12 cellular contexts compared by ENCODE assay signal in the genomic region with DNA sequence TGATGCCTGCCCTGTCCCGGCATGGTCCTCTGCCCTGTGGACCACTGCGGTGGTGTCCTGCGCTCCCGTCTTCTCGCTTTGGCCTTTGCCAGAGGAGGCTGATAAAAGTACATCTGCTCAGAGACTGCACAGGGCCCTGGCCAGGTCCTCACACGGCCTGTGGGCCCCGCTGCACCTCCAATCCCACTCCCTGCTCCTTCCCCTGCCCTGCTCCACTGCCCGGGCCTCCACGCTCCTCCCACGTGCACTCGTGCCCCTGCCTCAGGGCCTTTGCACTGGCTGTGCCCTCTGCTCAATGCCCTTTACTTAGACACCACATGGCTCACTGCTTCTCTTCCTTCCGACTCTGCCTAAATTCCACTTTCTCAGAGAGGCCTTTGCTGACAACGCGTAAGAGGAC. TPM values are rescaled to one million over a fixed set of nuclear protein-coding genes. Genes with fewer than 3 reads are reported as not detected.
DNase-seq lines count a peak whose midpoint lies in the region; ATAC-seq and TF ChIP-seq lines count a peak whose summit lies in the region.
"Had no signal": no experiment of that assay in that cellular context is flagged by ENCODE, and none has a peak within 500 bp of the region (broad histone marks: within the 10 kb centered on the region; RNA-seq: fewer than 3 reads in every experiment).

No MANE protein-coding gene starts in this region.

- BruUV-seq in PC-9 (replicated peaks; lab: Mats Ljungman, UMichigan) = no TSS peak

- DNase-seq in DND-41 (no peak), T-cell (no peak), mesenchymal stem cell (no peak), spleen (peak; percentile 71), caudate nucleus (lab: John Stamatoyannopoulos, UW) (no peak), PC-9 (no peak)
- DNase-seq: Caco-2, GF-D8 had no signal

- H3K79me1 ChIP-seq in mesenchymal stem cell (replicated peaks; ENCODE audit: low read length, poor library complexity, severe bottlenecking) = no peaks in the 10 kb centered on the region

- CTCF ChIA-PET in T-cell (lab: Charles Lee) = interaction anchor here in 1 of 2 donors (0.6 kb wide), 1 partner anchor 272 kb away, joined by 3 read pairs; no protein-coding TSS in a partner anchor
- CTCF ChIA-PET in PC-9 (lab: Charles Lee) = no interaction called here

- peaks cover 29 to 49% (median 40%) of the 10 kb centered on the region in 3 donors for H3K4me1 Mint-ChIP-seq in T-cell

- H3K4me3 Mint-ChIP-seq in T-cell = no peak overlapping the region
- H3K4me3 Mint-ChIP-seq: CD14-positive monocyte; CD8-positive, alpha-beta memory T cell had no signal

- no peaks in the 10 kb centered on the region for H4K20me1 ChIP-seq in DND-41 (ENCODE audit: insufficient read depth, low read length)
- no peaks in the 10 kb centered on the region for H4K20me1 ChIP-seq in PC-9 (ENCODE audit: insufficient read depth)

- intact Hi-C loops in spleen (cut with DNase I; ENCODE audit: low total_unique reads) (no loop called here), PC-9 (cut with micrococcal nuclease; ENCODE audit: unreplicated experiment) (no loop called here)

- TF ChIP-seq CTCF in DND-41 (IDR thresholded peaks at IDR 0.05; ENCODE audit: borderline replicate concordance, extremely low read depth, low read length, poor library complexity, severe bottlenecking) (no peak), spleen (IDR thresholded peaks at IDR 0.05 in 8 of 11, conservative IDR thresholded peaks at IDR 0.05 in 3 of 11) (no peak), PC-9 (conservative IDR thresholded peaks at IDR 0.05) (no peak)

- H3K9ac ChIP-seq in DND-41 (ENCODE audit: low read depth, low read length) = no peak overlapping the region
- no peak overlapping the region for H3K9ac ChIP-seq in mesenchymal stem cell (ENCODE audit: low read length)

- H3K4me1 ChIP-seq in DND-41 (ENCODE audit: insufficient read depth, low read length) (peaks cover 50% of the 10 kb centered on the region), mesenchymal stem cell (ENCODE audit: control insufficient read depth, insufficient read depth, low read depth, low read length) (peaks cover 25% of the 10 kb centered on the region), spleen (peaks cover 0 to 29% (median 22%) of the 10 kb centered on the region in 6 donors), PC-9 (replicated peaks; ENCODE audit: insufficient read depth) (no peaks in the 10 kb centered on the region)
- H3K4me1 ChIP-seq: Caco-2 had no signal

- H4K8ac ChIP-seq in mesenchymal stem cell (ENCODE audit: low read length) = no peak overlapping the region

- no peaks in the 10 kb centered on the region for H3F3A ChIP-seq in PC-9 (ENCODE audit: insufficient read depth, low read depth)

- no peak overlapping the region for H2AK5ac ChIP-seq in mesenchymal stem cell (ENCODE audit: low read length, severe bottlenecking)

- H2BK5ac ChIP-seq in mesenchymal stem cell (ENCODE audit: low read depth, low read length, poor library complexity, severe bottlenecking) = no peak overlapping the region

- no peaks in the 10 kb centered on the region for H3K36me3 Mint-ChIP-seq in T-cell
- H3K36me3 Mint-ChIP-seq: CD14-positive monocyte had no signal

- POLR2A ChIA-PET in T-cell (lab: Charles Lee) = interaction anchor here in 1 of 2 donors (0.6 kb wide), 1 partner anchor 1546 kb away, joined by 3 read pairs; no protein-coding TSS in a partner anchor
- POLR2A ChIA-PET in PC-9 (lab: Charles Lee; ENCODE audit: unreplicated experiment) = no interaction called here

- ATAC-seq in DND-41 (ENCODE audit: insufficient read depth, low read depth) (no peak), T-cell (replicated peaks in 1 of 4) (no peak), HG03196 (IDR thresholded peaks at IDR 0.05; ENCODE audit: unreplicated experiment) (no peak)

- H3K4me3 ChIP-seq in DND-41 (ENCODE audit: low read depth in 1 of 2, low read length in 2 of 2) (no peak overlapping the region), mesenchymal stem cell (ENCODE audit: insufficient read depth in 1 of 2, low read depth in 1 of 2, low read length in 2 of 2) (no peak overlapping the region), spleen (no peak overlapping the region), PC-9 (no peak overlapping the region)

- H2BK120ac ChIP-seq in mesenchymal stem cell (ENCODE audit: low read depth, low read length) = no peak overlapping the region

- peak overlapping the region; percentile 47 for H4K91ac ChIP-seq in mesenchymal stem cell (ENCODE audit: low read length)

- no peak overlapping the region for H3K23ac ChIP-seq in mesenchymal stem cell (ENCODE audit: low read length in 2 of 2)

- H3K27ac Mint-ChIP-seq in T-cell = peak overlapping the region; percentile 22 to 43
- H3K27ac Mint-ChIP-seq: CD14-positive monocyte had no signal

- no peaks in the 10 kb centered on the region for H3K9me3 Mint-ChIP-seq in T-cell
- H3K9me3 Mint-ChIP-seq: CD8-positive, alpha-beta memory T cell had no signal

- H2AFZ ChIP-seq in DND-41 (ENCODE audit: low read depth, low read length) = no peak overlapping the region
- H2AFZ ChIP-seq in mesenchymal stem cell (ENCODE audit: low read depth, low read length) = no peak overlapping the region
- H2AFZ ChIP-seq in PC-9 = no peak overlapping the region

- H3K4me2 ChIP-seq in DND-41 (ENCODE audit: insufficient read depth, low read length) = no peak overlapping the region
- no peak overlapping the region for H3K4me2 ChIP-seq in mesenchymal stem cell (ENCODE audit: low read length, poor library complexity, severe bottlenecking)
- H3K4me2 ChIP-seq in PC-9 = no peak overlapping the region

- H3K27ac ChIP-seq in DND-41 (ENCODE audit: low read length) = peak overlapping the region; percentile 94
- no peak overlapping the region for H3K27ac ChIP-seq in mesenchymal stem cell (ENCODE audit: low read length, poor library complexity, severe bottlenecking)
- no peak overlapping the region for H3K27ac ChIP-seq in spleen
- no peak overlapping the region for H3K27ac ChIP-seq in caudate nucleus (ENCODE audit: low read depth, low read length)
- no peak overlapping the region for H3K27ac ChIP-seq in PC-9
- H3K27ac ChIP-seq: HL-60 had no signal

- no peak overlapping the region for H3K18ac ChIP-seq in mesenchymal stem cell (ENCODE audit: low read depth in 1 of 2, low read length in 2 of 2)

- no peak overlapping the region for H3K14ac ChIP-seq in mesenchymal stem cell (ENCODE audit: low read length in 2 of 2)

- no peak overlapping the region for H2BK12ac ChIP-seq in mesenchymal stem cell (ENCODE audit: low read length in 2 of 2)

- no peaks in the 10 kb centered on the region for H3K9me2 ChIP-seq in PC-9 (ENCODE audit: insufficient read depth)

- no peaks in the 10 kb centered on the region for H3K36me3 ChIP-seq in DND-41 (ENCODE audit: insufficient read depth, low read length)
- H3K36me3 ChIP-seq in mesenchymal stem cell (ENCODE audit: control insufficient read depth in 1 of 2, insufficient read depth in 2 of 2, low read depth in 1 of 2, low read length in 2 of 2) = no peaks in the 10 kb centered on the region
- H3K36me3 ChIP-seq in spleen = no peaks in the 10 kb centered on the region
- no peaks in the 10 kb centered on the region for H3K36me3 ChIP-seq in PC-9 (ENCODE audit: low read depth)

- WGBS in mesenchymal stem cell = 91% methylated on average over 14 of the region's 14 CpGs
- 89 to 98% (median 95%) methylated on average over 14 of the region's 14 CpGs for WGBS in spleen, 5 donors

- H3K9me3 ChIP-seq in DND-41 (ENCODE audit: insufficient read depth, low read length, severe bottlenecking) (no peaks in the 10 kb centered on the region), mesenchymal stem cell (ENCODE audit: control insufficient read depth, low read length) (no peaks in the 10 kb centered on the region), spleen (no peaks in the 10 kb centered on the region), PC-9 (ENCODE audit: insufficient read depth, low read depth) (no peaks in the 10 kb centered on the region)
- H3K9me3 ChIP-seq: Caco-2 had no signal

- no peaks in the 10 kb centered on the region for H3K27me3 Mint-ChIP-seq in T-cell

- H3K4ac ChIP-seq in mesenchymal stem cell (ENCODE audit: low read depth in 1 of 2, low read length in 2 of 2) = no peak overlapping the region

- H3K27me3 ChIP-seq in DND-41 (ENCODE audit: insufficient read depth, low read length, poor library complexity) = no peaks in the 10 kb centered on the region
- peaks cover 4 to 69% of the 10 kb centered on the region in 2 experiments for H3K27me3 ChIP-seq in mesenchymal stem cell (ENCODE audit: control insufficient read depth in 1 of 2, insufficient read depth in 1 of 2, low read length in 2 of 2)
- peaks cover 0 to 34% (median 0%) of the 10 kb centered on the region in 7 donors for H3K27me3 ChIP-seq in spleen (replicated peaks in 1 of 7)
- H3K27me3 ChIP-seq in PC-9 (ENCODE audit: insufficient read depth, low read depth) = peaks cover 22% of the 10 kb centered on the region

- H2BK15ac ChIP-seq in mesenchymal stem cell (ENCODE audit: low read depth, poor library complexity, severe bottlenecking) = no peak overlapping the region

- TF ChIP-seq POLR2A in spleen (IDR thresholded peaks at IDR 0.05) = no peak

- H3K79me2 ChIP-seq in DND-41 (ENCODE audit: insufficient read depth, low read length) (no peaks in the 10 kb centered on the region), PC-9 (ENCODE audit: low read depth) (no peaks in the 10 kb centered on the region)

RNA-seq across cellular contexts. Expression of a gene that starts 49.3 kb away (rescaled TPM):
- total RNA-seq in T-cell (1 to 10 TPM in 3 of 5 donors, under 1 TPM in 1, not detected in 1; 0.23 to 1.9 (median 1.6) TPM), spleen (10 to 100 TPM in 1 of 7 donors, 1 to 10 TPM in 6; 3.8 to 10.0 (median 5.9) TPM), PC-9 (2021) (not detected in 2 replicates)
- 0.15 TPM for polyA plus RNA-seq in mesenchymal stem cell (2013, experiment 1 of 2)
- polyA plus RNA-seq in mesenchymal stem cell (2013, experiment 2 of 2) = 0.11 TPM
- polyA plus RNA-seq in spleen = 1 to 10 TPM; 1.8 to 6.9 (median 4.1) TPM
